ENCODE assay signal across 8 cellular contexts in the genomic region with DNA sequence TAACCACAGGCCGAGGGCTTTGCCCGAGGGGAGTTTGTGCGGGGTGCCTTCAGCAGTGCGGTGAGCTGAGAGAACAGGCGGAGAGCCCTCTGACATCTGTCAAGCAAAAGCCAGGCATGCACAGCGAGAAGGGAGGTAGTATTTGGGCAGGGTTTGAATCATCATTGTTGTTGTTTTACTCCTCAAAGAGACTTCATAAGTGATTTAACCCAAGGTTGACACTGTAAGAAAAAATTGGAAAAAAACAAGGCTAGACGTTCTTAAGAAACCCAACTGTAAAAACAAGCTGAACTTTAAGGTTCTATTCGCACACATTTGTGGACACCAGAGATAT. TPM values are rescaled to one million over a fixed set of nuclear protein-coding genes. Genes with fewer than 3 reads are reported as not detected.
DNase-seq lines count a peak whose midpoint lies in the region; ATAC-seq and TF ChIP-seq lines count a peak whose summit lies in the region.

No MANE protein-coding gene starts in this region.

- CTCF ChIA-PET in AG04449 (lab: Yijun Ruan, JAX) = no interaction called here

- H3K27ac ChIP-seq in muscle layer of duodenum (ENCODE audit: low read length) = no peak overlapping the region

- POLR2A ChIA-PET in AG04449 (lab: Yijun Ruan, JAX) = no interaction called here

- H3K4me1 Mint-ChIP-seq in brain = peaks cover 25% of the 10 kb centered on the region

- ATAC-seq in GM21360 (IDR thresholded peaks at IDR 0.05; ENCODE audit: unreplicated experiment) = no peak

- peaks cover 8% of the 10 kb centered on the region for H3K27me3 Mint-ChIP-seq in brain

- peaks cover 15% of the 10 kb centered on the region for H3K36me3 Mint-ChIP-seq in brain

- H3K4me3 ChIP-seq in AG04449 (ENCODE audit: low read depth, low read length) = peak overlapping the region; percentile 66
- H3K4me3 ChIP-seq in HAP-1 = peak overlapping the region; percentile 63
- H3K4me3 ChIP-seq in muscle layer of duodenum (ENCODE audit: low read depth in 1 of 2, low read length in 2 of 2) = peak overlapping the region; percentile 65 to 89

- peak overlapping the region; percentile 91 to 99 (median 95) for H3K4me3 Mint-ChIP-seq in brain

- H3K4me1 ChIP-seq in HAP-1 = peaks cover 13% of the 10 kb centered on the region
- H3K4me1 ChIP-seq in muscle layer of duodenum (ENCODE audit: control insufficient read depth in 1 of 2, insufficient read depth in 2 of 2, low read length in 2 of 2) = peaks cover 0 to 19% of the 10 kb centered on the region in 2 donors

- H3K9me3 Mint-ChIP-seq in brain = peaks cover 0 to 7% (median 0%) of the 10 kb centered on the region in 5 experiments

- no peaks in the 10 kb centered on the region for H3K27me3 ChIP-seq in HAP-1 (ENCODE audit: low read depth)
- H3K27me3 ChIP-seq in muscle layer of duodenum (ENCODE audit: low read depth, low read length) = peaks cover 6% of the 10 kb centered on the region

- TF ChIP-seq CTCF in AG04449 (IDR thresholded peaks at IDR 0.05; ENCODE audit: insufficient read depth, low read length, missing control alignments) (no peak), brain (conservative IDR thresholded peaks at IDR 0.05) (no peak)

- H3K9me3 ChIP-seq in HAP-1 (no peaks in the 10 kb centered on the region), muscle layer of duodenum (ENCODE audit: control insufficient read depth in 1 of 2, low read length in 2 of 2) (no peaks in the 10 kb centered on the region)

- in situ Hi-C loops in HAP-1 (cut with MboI; ENCODE audit: low sequenced_read_pairs) = no loop called here

- no peaks in the 10 kb centered on the region for H3K36me3 ChIP-seq in HAP-1 (replicated peaks)
- H3K36me3 ChIP-seq in muscle layer of duodenum (ENCODE audit: control insufficient read depth in 1 of 2, insufficient read depth in 2 of 2, low read length in 2 of 2) = no peaks in the 10 kb centered on the region

- peak overlapping the region; percentile 66 to 86 (median 72) for H3K27ac Mint-ChIP-seq in brain

- DNase-seq in AG04449 (ENCODE audit: low read depth, low spot score) (no peak), HAP-1 (ENCODE audit: low spot score in 2 of 2) (no peak), AG20443 (ENCODE audit: low spot score) (no peak), KG1 (lab: John Stamatoyannopoulos, UW) (no peak), NCI-H1930 (lab: John Stamatoyannopoulos, UW) (no peak)

RNA-seq across cellular contexts. Expression of a gene that starts 1.3 kb away (rescaled TPM):
- 9.8 TPM for polyA plus RNA-seq in brain (ENCODE audit: insufficient read depth, low read depth, low replicate concordance)

RNA-seq across cellular contexts. Expression of a gene that starts 59.0 kb away (rescaled TPM):
- polyA plus RNA-seq in brain (ENCODE audit: insufficient read depth, low read depth, low replicate concordance) = 9.2 TPM

RNA-seq across cellular contexts. Expression of a gene that starts 59.2 kb away (rescaled TPM):
- 10.2 TPM for polyA plus RNA-seq in brain (ENCODE audit: insufficient read depth, low read depth, low replicate concordance)
